In genomic region chr6:157323924-157324276, GRCh38 we compare ENCODE assay signal across 8 cellular contexts. TPM values are rescaled to one million over a fixed set of nuclear protein-coding genes. Genes with fewer than 3 reads are reported as not detected.
DNase-seq lines count a peak whose midpoint lies in the region; ATAC-seq, FAIRE-seq and TF ChIP-seq lines count a peak whose summit lies in the region.

No MANE protein-coding gene starts in this region.

- TF ChIP-seq RAD21 in HepG2 (CRISPR knock-in tag; IDR thresholded peaks at IDR 0.05) = no peak; the same call in 1 of the 2 replicates

- H3K9me3 ChIP-seq in colonic mucosa (no peaks in the 10 kb centered on the region), HepG2 (ENCODE audit: low read length) (no peaks in the 10 kb centered on the region)

- WGBS in HepG2 (ENCODE audit: low lambda C conversion rate) = 3% methylated on average over 21 of the region's 21 CpGs

- H3K27me3 ChIP-seq in colonic mucosa = no peaks in the 10 kb centered on the region
- H3K27me3 ChIP-seq in HepG2 (ENCODE audit: control insufficient read depth in 1 of 2, insufficient read depth in 2 of 2, low read length in 2 of 2) = no peaks in the 10 kb centered on the region; a peak in 2 of 5 replicates

- DNase-seq in GM13977 (ENCODE audit: low spot score) (peak; percentile 40), T-helper 1 cell (peak in 3 of 5 donors; percentile 6 to 25 (median 7)), colonic mucosa (peak; percentile 76), HepG2 (ENCODE audit: low spot score) (peak; percentile 81), NCI-H1092 (lab: John Stamatoyannopoulos, UW) (no peak), occipital lobe (lab: John Stamatoyannopoulos, UW) (no peak)
- DNase-seq in stimulated activated CD8-positive, alpha-beta memory T cell treated with anti-CD3 and anti-CD28 coated beads, Interleukin-12 subunit alpha, Interleukin-12 subunit beta, amount 100 ng/mL, for 1 hour (ENCODE audit: low read depth) = peak; percentile 8

- peak overlapping the region; percentile 88 for H3K4me2 ChIP-seq in HepG2 (ENCODE audit: low read depth, low read length)

- TF ChIP-seq EP300 in HepG2 (IDR thresholded peaks at IDR 0.05; ENCODE audit: low read depth in 2 of 2, low read length in 2 of 2) (no peak), HepG2 (CRISPR knock-in tag; IDR thresholded peaks at IDR 0.05; ENCODE audit: borderline replicate concordance) (no peak; the same call in 1 of the 2 replicates)

- H3K27ac ChIP-seq in colonic mucosa (peak overlapping the region; percentile 86), HepG2 (ENCODE audit: extremely low read length, insufficient read depth, low read length) (peak overlapping the region; percentile 90)

- H3K9ac ChIP-seq in colonic mucosa (ENCODE audit: low read depth in 2 of 2, low read length in 2 of 2) (peak overlapping the region; percentile 68 to 90), HepG2 (ENCODE audit: insufficient read depth, low read depth, low read length) (peak overlapping the region; percentile 94)

- peaks cover 8% of the 10 kb centered on the region for H3K4me1 ChIP-seq in colonic mucosa
- H3K4me1 ChIP-seq in HepG2 (ENCODE audit: insufficient read depth, low read length) = peaks cover 55% of the 10 kb centered on the region

- FAIRE-seq in HepG2 (lab: Jason Lieb, UNC) = no peak

- TF ChIP-seq POLR2A in HepG2 (IDR thresholded peaks at IDR 0.05; ENCODE audit: insufficient read depth in 1 of 2, low read depth in 2 of 2, low read length in 2 of 2) = no peak; a peak in 2 of 4 replicates

- CTCF ChIA-PET in HepG2 (lab: Yijun Ruan, JAX; ENCODE audit: low intra/inter-chr PET ratio, low total read pairs) = interaction anchor here (2.0 kb wide), 1 partner anchor 9 kb away, joined by 8 read pairs; no protein-coding TSS in a partner anchor

- H3K4me3 ChIP-seq in colonic mucosa (peak overlapping the region; percentile 72), HepG2 (replicated peaks in 1 of 3; ENCODE audit: insufficient read depth in 1 of 3, low read depth in 2 of 3, low read length in 3 of 3) (peak overlapping the region; percentile 94 to 96 (median 96))

- ATAC-seq in HG02943 (IDR thresholded peaks at IDR 0.05; ENCODE audit: low read depth, unreplicated experiment) = peak; percentile 16
- ATAC-seq in HepG2 = peak; percentile 82

- H3K36me3 ChIP-seq in colonic mucosa = no peaks in the 10 kb centered on the region
- H3K36me3 ChIP-seq in HepG2 (replicated peaks in 1 of 2; ENCODE audit: control insufficient read depth in 1 of 2, insufficient read depth in 2 of 2, low read length in 2 of 2) = peaks cover 3 to 16% of the 10 kb centered on the region in 2 experiments; a peak in 4 of 5 replicates

- peak overlapping the region; percentile 85 for H2AFZ ChIP-seq in HepG2 (ENCODE audit: low read length)

- TSS peak; percentile 92 for BruUV-seq in HepG2 (replicated peaks; lab: Mats Ljungman, UMichigan)

- H3K79me2 ChIP-seq in HepG2 (ENCODE audit: insufficient read depth, low read length) = peaks cover 13% of the 10 kb centered on the region

- in situ Hi-C loops in GM13977 (cut with MboI; ENCODE audit: low pct_unique_long_range_greater_than_20kb, low sequenced_read_pairs, unreplicated experiment) (no loop called here), HepG2 (cut with HindIII; ENCODE audit: extremely low pct_ligation_motif_present, low pct_unique_long_range_greater_than_20kb) (loop anchor here (5.0 kb wide), 1 partner anchor 288 kb away; no protein-coding TSS in a partner anchor)

- intact Hi-C loops in colonic mucosa (cut with DNase I) = loop anchor here (5.0 kb wide), 2 partner anchors 53 to 273 kb away; no protein-coding TSS in a partner anchor
- intact Hi-C loops in HepG2 (cut with micrococcal nuclease; ENCODE audit: unreplicated experiment) = no loop called here

- H4K20me1 ChIP-seq in HepG2 (ENCODE audit: insufficient read depth, low read length) = no peaks in the 10 kb centered on the region

- POLR2A ChIA-PET in HepG2 (lab: Yijun Ruan, JAX) = interaction anchor here (0.6 to 4.7 kb wide), 24 partner anchors 9 to 687 kb away, joined by 3 to 73 read pairs (median 4); partner anchors contain the start of gene ZDHHC14

- TF ChIP-seq CTCF in GM13977 (IDR thresholded peaks at IDR 0.05; ENCODE audit: extremely low read depth, insufficient read depth, missing control alignments) (peak; percentile 17), colonic mucosa (IDR thresholded peaks at IDR 0.05) (no peak), HepG2 (CRISPR knock-in tag; IDR thresholded peaks at IDR 0.05) (peak; percentile 72)

TF ChIP-seq in HepG2, 621 proteins besides CTCF, POLR2A, EP300 and RAD21 (continues in another document):
- TF ChIP-seq KDM4B (CRISPR knock-in tag; IDR thresholded peaks at IDR 0.05) (no peak), ADNP (CRISPR knock-in tag; IDR thresholded peaks at IDR 0.05) (no peak), JUND (CRISPR knock-in tag; IDR thresholded peaks at IDR 0.05) (no peak), ZMYM2 (CRISPR knock-in tag; IDR thresholded peaks at IDR 0.05) (no peak), NFYC (CRISPR knock-in tag; IDR thresholded peaks at IDR 0.05) (no peak), ZBTB37 (CRISPR knock-in tag; IDR thresholded peaks at IDR 0.05) (no peak; the same call in 1 of the 2 replicates), ETV5 (CRISPR knock-in tag; IDR thresholded peaks at IDR 0.05; ENCODE audit: borderline replicate concordance) (0 out of 2 replicates have a peak, but pooled peaks have one; percentile 40)

RNA-seq across cellular contexts. Expression of gene TMEM242, which starts 0.6 kb away (rescaled TPM):
- total RNA-seq in colonic mucosa (10 to 100 TPM; 10.8 to 11.9 TPM), HepG2 (2016; rRNA removed; fragmentation: Illumina TruSeq; extraction: Trizol) (6.4 and 11.1 TPM in 2 replicates), occipital lobe (11.1 TPM)
- total RNA-seq in HepG2 (2016; cell fraction: cytosol; rRNA removed; fragmentation: Illumina TruSeq; extraction: Trizol; ENCODE audit: low read depth) = 0.91 and 1.3 TPM in 2 replicates
- 5.9 and 10.4 TPM in 2 replicates for total RNA-seq in HepG2 (2016; cell fraction: insoluble cytoplasmic fraction; rRNA removed; fragmentation: Illumina TruSeq; extraction: Trizol)
- total RNA-seq in HepG2 (2016; cell fraction: membrane; rRNA removed; fragmentation: Illumina TruSeq; extraction: Trizol) = 3.0 and 3.2 TPM in 2 replicates
- total RNA-seq in HepG2 (2016; cell fraction: nucleus; rRNA removed; fragmentation: Illumina TruSeq; extraction: Trizol) = 14.8 and 18.0 TPM in 2 replicates
- polyA plus RNA-seq in HepG2 (2011; rRNA removed) = 5.6 and 5.7 TPM in 2 replicates
- polyA plus RNA-seq in HepG2 (2011; cell fraction: cytosol; rRNA removed) = 2.8 and 4.4 TPM in 2 replicates
- 5.2 and 5.7 TPM in 2 replicates for polyA plus RNA-seq in HepG2 (2011; cell fraction: nucleus; rRNA removed)
- polyA plus RNA-seq in HepG2 (2012) = 8.0 and 9.3 TPM in 2 replicates
- polyA plus RNA-seq in HepG2 (2016; cell fraction: cytosol; fragmentation: Illumina TruSeq; extraction: Trizol; ENCODE audit: low read depth) = 1.8 TPM in 2 replicates
- polyA plus RNA-seq in HepG2 (2016; cell fraction: insoluble cytoplasmic fraction; fragmentation: Illumina TruSeq; extraction: Trizol; ENCODE audit: low read depth) = 5.5 and 5.8 TPM in 2 replicates
- polyA plus RNA-seq in HepG2 (2016; cell fraction: membrane; fragmentation: Illumina TruSeq; extraction: Trizol; ENCODE audit: low read depth) = 2.5 and 2.6 TPM in 2 replicates
- polyA plus RNA-seq in HepG2 (2016; cell fraction: nucleus; fragmentation: Illumina TruSeq; extraction: Trizol; ENCODE audit: insufficient read depth, low read depth) = 12.7 and 12.8 TPM in 2 replicates
- 2.1 and 2.2 TPM in 2 replicates for polyA minus RNA-seq in HepG2 (2011; rRNA and poly(A)+ RNA removed; ENCODE audit: low replicate concordance)
- 1.1 TPM in 2 replicates for polyA minus RNA-seq in HepG2 (2011; cell fraction: cytosol; rRNA and poly(A)+ RNA removed)
- polyA minus RNA-seq in HepG2 (2011; cell fraction: nucleus; rRNA and poly(A)+ RNA removed) = 21.8 and 23.6 TPM in 2 replicates

RNA-seq across cellular contexts. Expression of gene ZDHHC14, which starts 57.1 kb away (rescaled TPM):
- 10 to 100 TPM in 1 of 2 donors, 1 to 10 TPM in 1; 8.4 to 11.4 TPM for total RNA-seq in colonic mucosa
- total RNA-seq in HepG2 (2016; rRNA removed; fragmentation: Illumina TruSeq; extraction: Trizol) = 2.4 and 3.7 TPM in 2 replicates
- 0.71 and 1.2 TPM in 2 replicates for total RNA-seq in HepG2 (2016; cell fraction: cytosol; rRNA removed; fragmentation: Illumina TruSeq; extraction: Trizol; ENCODE audit: low read depth)
- 2.5 and 4.2 TPM in 2 replicates for total RNA-seq in HepG2 (2016; cell fraction: insoluble cytoplasmic fraction; rRNA removed; fragmentation: Illumina TruSeq; extraction: Trizol)
- total RNA-seq in HepG2 (2016; cell fraction: membrane; rRNA removed; fragmentation: Illumina TruSeq; extraction: Trizol) = 2.2 and 2.8 TPM in 2 replicates
- total RNA-seq in HepG2 (2016; cell fraction: nucleus; rRNA removed; fragmentation: Illumina TruSeq; extraction: Trizol) = 2.8 and 5.7 TPM in 2 replicates
- polyA plus RNA-seq in HepG2 (2011; rRNA removed) = 9.5 and 9.8 TPM in 2 replicates
- 8.8 and 10.7 TPM in 2 replicates for polyA plus RNA-seq in HepG2 (2011; cell fraction: cytosol; rRNA removed)
- polyA plus RNA-seq in HepG2 (2011; cell fraction: nucleus; rRNA removed) = 13.1 TPM in 2 replicates
- polyA plus RNA-seq in HepG2 (2012) = 8.9 and 17.1 TPM in 2 replicates
- polyA plus RNA-seq in HepG2 (2016; cell fraction: cytosol; fragmentation: Illumina TruSeq; extraction: Trizol; ENCODE audit: low read depth) = 1.00 and 1.1 TPM in 2 replicates
- 4.4 and 5.2 TPM in 2 replicates for polyA plus RNA-seq in HepG2 (2016; cell fraction: insoluble cytoplasmic fraction; fragmentation: Illumina TruSeq; extraction: Trizol; ENCODE audit: low read depth)
- 2.5 and 3.0 TPM in 2 replicates for polyA plus RNA-seq in HepG2 (2016; cell fraction: membrane; fragmentation: Illumina TruSeq; extraction: Trizol; ENCODE audit: low read depth)
- 9.7 and 10.1 TPM in 2 replicates for polyA plus RNA-seq in HepG2 (2016; cell fraction: nucleus; fragmentation: Illumina TruSeq; extraction: Trizol; ENCODE audit: insufficient read depth, low read depth)
- polyA minus RNA-seq in HepG2 (2011; rRNA and poly(A)+ RNA removed; ENCODE audit: low replicate concordance) = 4.3 and 12.2 TPM in 2 replicates
- 6.2 and 7.4 TPM in 2 replicates for polyA minus RNA-seq in HepG2 (2011; cell fraction: cytosol; rRNA and poly(A)+ RNA removed)
- 13.1 and 17.1 TPM in 2 replicates for polyA minus RNA-seq in HepG2 (2011; cell fraction: nucleus; rRNA and poly(A)+ RNA removed)
- 14.3 TPM for total RNA-seq in occipital lobe

Comparison
In these comparisons a context has a peak if more than half of its experiments do, and no peak if none do; other contexts are left out.
1. DNase-seq: peak in GM13977 (single experiment), T-helper 1 cell (3 of 5), colonic mucosa (single experiment), HepG2 (single experiment) and stimulated activated CD8-positive, alpha-beta memory T cell treated with anti-CD3 and anti-CD28 coated beads, Interleukin-12 subunit alpha, Interleukin-12 subunit beta, amount 100 ng/mL, for 1 hour (single experiment); none in NCI-H1092 (single experiment) and occipital lobe (single experiment).